Comparison of ENCODE assay signal across 10 cellular contexts in the genomic region with DNA sequence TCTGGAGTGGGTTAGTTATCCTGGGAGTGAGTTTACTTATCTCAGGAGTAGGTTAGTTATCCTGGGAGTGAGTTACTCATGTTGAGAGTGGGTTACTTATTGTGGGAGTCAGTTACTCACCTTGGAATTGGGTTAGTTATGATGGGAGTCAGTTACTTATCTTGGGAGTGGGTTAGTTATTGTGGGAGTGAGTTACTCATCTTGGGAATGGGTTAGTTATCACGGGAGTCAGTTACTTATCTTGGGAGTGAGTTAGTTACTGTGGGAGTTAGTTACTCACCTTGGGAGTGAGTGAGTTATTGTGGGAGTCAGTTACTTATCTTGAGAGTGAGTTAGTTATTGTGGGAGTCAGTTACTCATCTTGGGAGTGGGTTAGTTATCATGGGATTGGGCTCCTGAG. TPM values are rescaled to one million over a fixed set of nuclear protein-coding genes. Genes with fewer than 3 reads are reported as not detected.
"Had no signal": no experiment of that assay in that cellular context is flagged by ENCODE, and none has a peak within 500 bp of the region (broad histone marks: within the 10 kb centered on the region; RNA-seq: fewer than 3 reads in every experiment).

No MANE protein-coding gene starts in this region.

- H3K4me3 ChIP-seq: GM23338 had no signal

- H3K27ac Mint-ChIP-seq: GM23338, H9, HFFc6, IgD-negative memory B cell had no signal

- ATAC-seq: GM23338, HepG2 had no signal

- DNase-seq: H9, HCEC 1CT, HFFc6, KG1 had no signal

- FAIRE-seq: H1, H54, HepG2 had no signal

- H3K4me3 Mint-ChIP-seq: GM23338, H9, HFFc6, IgD-negative memory B cell had no signal

- H3K27ac ChIP-seq: HL-60 had no signal

- H2AFZ ChIP-seq: GM23338 had no signal

- H3K9me3 Mint-ChIP-seq: GM23338 had no signal

- H3K36me3 Mint-ChIP-seq: IgD-negative memory B cell had no signal

- H3K4me1 Mint-ChIP-seq: IgD-negative memory B cell had no signal

- H3K4me2 ChIP-seq: GM23338 had no signal

RNA-seq across cellular contexts. Expression of a gene that starts 49.6 kb away (rescaled TPM):
- total RNA-seq: HepG2, HFFc6 had no signal
- polyA plus RNA-seq: HepG2, IgD-negative memory B cell had no signal
